ENCODE assay signal across 1 cellular context in genomic region chr16:31111881-31112466, GRCh38.
TF ChIP-seq lines count a peak whose summit lies in the region.

No MANE protein-coding gene starts in this region.

TF ChIP-seq in HepG2, 621 proteins besides CTCF, POLR2A, EP300 and RAD21:
- 0 out of 2 replicates have a peak, but pooled peaks have one; percentile 27 for TF ChIP-seq AKAP8 (CRISPR knock-in tag; IDR thresholded peaks at IDR 0.05)
- TF ChIP-seq EEA1 (CRISPR knock-in tag; IDR thresholded peaks at IDR 0.05; ENCODE audit: borderline replicate concordance): 0 out of 2 replicates have a peak, but pooled peaks have one; percentile 33
- no peak for TF ChIP-seq RFX3 (CRISPR knock-in tag; IDR thresholded peaks at IDR 0.05)
- TF ChIP-seq ZNF773 (CRISPR knock-in tag; IDR thresholded peaks at IDR 0.05; ENCODE audit: borderline replicate concordance): no peak
- TF ChIP-seq FOXP1 (IDR thresholded peaks at IDR 0.05): no peak
- TF ChIP-seq FOXP1 (CRISPR knock-in tag; IDR thresholded peaks at IDR 0.05): no peak
- TF ChIP-seq DMTF1 (CRISPR knock-in tag; IDR thresholded peaks at IDR 0.05): no peak
- no peak for TF ChIP-seq TEF (CRISPR knock-in tag; IDR thresholded peaks at IDR 0.05)
- TF ChIP-seq RBFOX2 (IDR thresholded peaks at IDR 0.05; ENCODE audit: low read depth, low read length): peak; percentile 62
- peak; percentile 79 for TF ChIP-seq AGO2 (optimal IDR thresholded peaks at IDR 0.05; ENCODE audit: low read depth, low read length)
